Comparison of ENCODE assay signal across 9 cellular contexts in genomic region chr11:120710354-120711187, GRCh38.
DNase-seq lines count a peak whose midpoint lies in the region; ATAC-seq and TF ChIP-seq lines count a peak whose summit lies in the region.
"Had no signal": no experiment of that assay in that cellular context is flagged by ENCODE, and none has a peak within 500 bp of the region (broad histone marks: within the 10 kb centered on the region; RNA-seq: fewer than 3 reads in every experiment).

No MANE protein-coding gene starts in this region.

- peaks cover 13% of the 10 kb centered on the region; the same call in 1 of the 2 replicates for H3K4me1 ChIP-seq in PC-9 (replicated peaks; ENCODE audit: insufficient read depth)
- H3K4me1 ChIP-seq in foreskin keratinocyte, result no peaks in the 10 kb centered on the region
- no peaks in the 10 kb centered on the region for H3K4me1 ChIP-seq in Karpas-422 (ENCODE audit: low read length)

- H3K27me3 Mint-ChIP-seq in progenitor cell of endocrine pancreas, result peaks cover 19% of the 10 kb centered on the region
- H3K27me3 Mint-ChIP-seq in activated naive CD8-positive, alpha-beta T cell treated with anti-CD3 and anti-CD28 coated beads for 36 hours, result peaks cover 6% of the 10 kb centered on the region

- intact Hi-C loops in PC-9 (cut with micrococcal nuclease; ENCODE audit: unreplicated experiment), result no loop called here

- no peaks in the 10 kb centered on the region; the same call in 1 of the 2 replicates for H3F3A ChIP-seq in PC-9 (ENCODE audit: insufficient read depth, low read depth)

- H3K9me3 Mint-ChIP-seq in progenitor cell of endocrine pancreas (ENCODE audit: low read depth), result peaks cover 2% of the 10 kb centered on the region
- H3K9me3 Mint-ChIP-seq in activated naive CD8-positive, alpha-beta T cell treated with anti-CD3 and anti-CD28 coated beads for 36 hours, result peaks cover 3% of the 10 kb centered on the region

- no peak overlapping the region for H3K4me2 ChIP-seq in PC-9
- no peak overlapping the region for H3K4me2 ChIP-seq in Karpas-422 (ENCODE audit: low read depth, low read length, poor library complexity, severe bottlenecking)

- peaks cover 83% of the 10 kb centered on the region for H3K27me3 ChIP-seq in PC-9 (ENCODE audit: insufficient read depth, low read depth)
- H3K27me3 ChIP-seq in foreskin keratinocyte, result peaks cover 20% of the 10 kb centered on the region
- no peaks in the 10 kb centered on the region for H3K27me3 ChIP-seq in Karpas-422 (ENCODE audit: low read length)

- no TSS peak for BruUV-seq in PC-9 (replicated peaks; lab: Mats Ljungman, UMichigan)

- peaks cover 9% of the 10 kb centered on the region for H3K4me1 Mint-ChIP-seq in progenitor cell of endocrine pancreas (ENCODE audit: low read depth)
- peaks cover 5% of the 10 kb centered on the region for H3K4me1 Mint-ChIP-seq in activated naive CD8-positive, alpha-beta T cell treated with anti-CD3 and anti-CD28 coated beads for 36 hours

- no peaks in the 10 kb centered on the region for H3K9me2 ChIP-seq in PC-9 (ENCODE audit: insufficient read depth)
- H3K9me2 ChIP-seq in Karpas-422 (replicated peaks; ENCODE audit: insufficient read depth, low read length), result no peaks in the 10 kb centered on the region

- DNase-seq in PC-9 (peak; percentile 24 to 67), foreskin keratinocyte (peak; percentile 31 to 56), progenitor cell of endocrine pancreas (ENCODE audit: low spot score, unreplicated experiment) (peak; percentile 34), Karpas-422 (no peak), NCI-H1092 (lab: John Stamatoyannopoulos, UW) (no peak), NCI-H2029 (lab: John Stamatoyannopoulos, UW) (no peak)
- DNase-seq in activated naive CD8-positive, alpha-beta T cell treated with anti-CD3 and anti-CD28 coated beads for 36 hours, result no peak

- H3K4me3 ChIP-seq in PC-9 (no peak overlapping the region), Karpas-422 (ENCODE audit: low read length) (no peak overlapping the region)

- H3K36me3 Mint-ChIP-seq in progenitor cell of endocrine pancreas (ENCODE audit: insufficient read depth), result no peaks in the 10 kb centered on the region
- no peaks in the 10 kb centered on the region for H3K36me3 Mint-ChIP-seq in activated naive CD8-positive, alpha-beta T cell treated with anti-CD3 and anti-CD28 coated beads for 36 hours

- H3K9ac ChIP-seq in Karpas-422 (ENCODE audit: low read length), result no peak overlapping the region

- peak overlapping the region; percentile 81 for H3K27ac Mint-ChIP-seq in progenitor cell of endocrine pancreas
- no peak overlapping the region for H3K27ac Mint-ChIP-seq in activated naive CD8-positive, alpha-beta T cell treated with anti-CD3 and anti-CD28 coated beads for 36 hours

- H2AFZ ChIP-seq in PC-9, result no peak overlapping the region
- H2AFZ ChIP-seq in Karpas-422 (ENCODE audit: low read length), result no peak overlapping the region

- ATAC-seq in GM21619 (IDR thresholded peaks at IDR 0.05; ENCODE audit: unreplicated experiment) (peak; percentile 26), foreskin keratinocyte (peak; percentile 75)

- H3K9me3 ChIP-seq in PC-9 (ENCODE audit: insufficient read depth, low read depth) (no peaks in the 10 kb centered on the region), Karpas-422 (ENCODE audit: low read length) (no peaks in the 10 kb centered on the region)
- H3K9me3 ChIP-seq: neutrophil had no signal

- no peak for TF ChIP-seq CTCF in PC-9 (conservative IDR thresholded peaks at IDR 0.05)
- no peak for TF ChIP-seq CTCF in foreskin keratinocyte (conservative IDR thresholded peaks at IDR 0.05)
- no peak for TF ChIP-seq CTCF in progenitor cell of endocrine pancreas (IDR thresholded peaks at IDR 0.05; ENCODE audit: unreplicated experiment)

- CTCF ChIA-PET in PC-9 (lab: Charles Lee), result no interaction called here

- H3K36me3 ChIP-seq in PC-9 (ENCODE audit: low read depth) (no peaks in the 10 kb centered on the region), Karpas-422 (ENCODE audit: insufficient read depth, low read length) (no peaks in the 10 kb centered on the region)
- H3K36me3 ChIP-seq: neutrophil had no signal

- H4K20me1 ChIP-seq in PC-9 (ENCODE audit: insufficient read depth) (no peaks in the 10 kb centered on the region), Karpas-422 (ENCODE audit: insufficient read depth, low read depth, low read length) (no peaks in the 10 kb centered on the region)

- H3K4me3 Mint-ChIP-seq in progenitor cell of endocrine pancreas (ENCODE audit: low read depth), result no peak overlapping the region
- no peak overlapping the region for H3K4me3 Mint-ChIP-seq in activated naive CD8-positive, alpha-beta T cell treated with anti-CD3 and anti-CD28 coated beads for 36 hours

- no peak overlapping the region for H3K27ac ChIP-seq in PC-9
- no peak overlapping the region for H3K27ac ChIP-seq in foreskin keratinocyte
- no peak overlapping the region for H3K27ac ChIP-seq in Karpas-422 (ENCODE audit: low read length)
- H3K27ac ChIP-seq: neutrophil had no signal

- POLR2A ChIA-PET in PC-9 (lab: Charles Lee; ENCODE audit: unreplicated experiment), result no interaction called here

- H3K79me2 ChIP-seq in PC-9 (ENCODE audit: low read depth), result no peaks in the 10 kb centered on the region
- no peaks in the 10 kb centered on the region for H3K79me2 ChIP-seq in Karpas-422 (ENCODE audit: low read length)

Comparison
In these comparisons a context has a peak if more than half of its experiments do, and no peak if none do; other contexts are left out.
1. DNase-seq: peak in PC-9 (2 of 2), foreskin keratinocyte (2 of 2) and progenitor cell of endocrine pancreas (single experiment); none in Karpas-422 (single experiment), NCI-H1092 (single experiment), NCI-H2029 (single experiment) and activated naive CD8-positive, alpha-beta T cell treated with anti-CD3 and anti-CD28 coated beads for 36 hours (single experiment).